ENCODE assay signal across 18 cellular contexts in genomic region chr16:88881675-88882357, GRCh38. TPM values are rescaled to one million over a fixed set of nuclear protein-coding genes. Genes with fewer than 3 reads are reported as not detected.
"Had no signal": no experiment of that assay in that cellular context is flagged by ENCODE, and none has a peak within 500 bp of the region (broad histone marks: within the 10 kb centered on the region; RNA-seq: fewer than 3 reads in every experiment).

No MANE protein-coding gene starts in this region.

- H3K9me3 Mint-ChIP-seq: activated CD4-positive, alpha-beta memory T cell treated with anti-CD3 and anti-CD28 coated beads for 36 hours; activated T-cell treated with anti-CD3 and anti-CD28 coated beads, Interleukin-2, amount 50 U/mL, for 72 hours; T-helper 2 cell treated with Interferon-gamma antibody and Interleukin-4, amounts not matched to agents 5 μg/mL and 100 μg/mL, for 36 hours had no signal

- H3K4me3 Mint-ChIP-seq: activated CD4-positive, alpha-beta memory T cell treated with anti-CD3 and anti-CD28 coated beads for 36 hours; activated T-cell treated with anti-CD3 and anti-CD28 coated beads, Interleukin-2, amount 50 U/mL, for 72 hours; T-helper 2 cell treated with Interferon-gamma antibody and Interleukin-4, amounts not matched to agents 5 μg/mL and 100 μg/mL, for 36 hours had no signal

- H3K27ac Mint-ChIP-seq: activated CD4-positive, alpha-beta memory T cell treated with anti-CD3 and anti-CD28 coated beads for 36 hours; activated T-cell treated with anti-CD3 and anti-CD28 coated beads, Interleukin-2, amount 50 U/mL, for 72 hours; T-helper 2 cell treated with Interferon-gamma antibody and Interleukin-4, amounts not matched to agents 5 μg/mL and 100 μg/mL, for 36 hours had no signal

- H3K36me3 ChIP-seq: ovary had no signal

- H3K36me3 Mint-ChIP-seq: activated CD4-positive, alpha-beta memory T cell treated with anti-CD3 and anti-CD28 coated beads for 36 hours had no signal

- H3K27me3 Mint-ChIP-seq: activated CD4-positive, alpha-beta memory T cell treated with anti-CD3 and anti-CD28 coated beads for 36 hours had no signal

- ATAC-seq: activated T-cell treated with anti-CD3 and anti-CD28 coated beads, Interleukin-2, amount 50 U/mL, for 72 hours; heart right ventricle had no signal

- H3K9me3 ChIP-seq: heart right ventricle, left ventricle myocardium inferior, ovary, tibial nerve had no signal

- DNase-seq: activated CD4-positive, alpha-beta memory T cell treated with anti-CD3 and anti-CD28 coated beads for 36 hours; activated CD4-positive, CD25-positive, alpha-beta regulatory T cell treated with anti-CD3 and anti-CD28 coated beads, Interleukin-2, amount 50 U/mL, for 72 hours; activated CD8-positive, alpha-beta memory T cell treated with anti-CD3 and anti-CD28 coated beads, Interleukin-2, amount 50 U/mL, for 4 hours; activated naive CD4-positive, alpha-beta T cell; activated T-cell treated with anti-CD3 and anti-CD28 coated beads, Interleukin-2, amount 50 U/mL, for 72 hours; heart right ventricle; kidney; left ventricle myocardium inferior; ovary; stimulated activated CD4-positive, alpha-beta T cell treated with anti-CD3 and anti-CD28 coated beads, Interleukin-15, amount 100 ng/mL, for 24 hours; stimulated activated CD4-positive, alpha-beta T cell treated with anti-CD3 and anti-CD28 coated beads, Interleukin-4, amount 100 ng/mL, for 24 hours; SW 1271 had no signal

- H3K27ac ChIP-seq: heart right ventricle, left ventricle myocardium inferior, ovary, tibial nerve had no signal

- H3K4me3 ChIP-seq: heart right ventricle, ovary, tibial nerve had no signal

- H3K27me3 ChIP-seq: ovary had no signal

RNA-seq across cellular contexts. Expression of gene PABPN1L, which starts 15.4 kb away (rescaled TPM):
- total RNA-seq: activated CD4-positive, alpha-beta memory T cell treated with anti-CD3 and anti-CD28 coated beads for 36 hours; activated T-cell treated with anti-CD3 and anti-CD28 coated beads, Interleukin-2, amount 50 U/mL, for 72 hours; bronchial epithelial cell; endothelial cell of umbilical vein; frontal cortex; kidney; left ventricle myocardium inferior; ovary; skeletal muscle tissue; tibial nerve had no signal
- polyA plus RNA-seq: endothelial cell of umbilical vein, heart right ventricle had no signal
